In genomic region chr4:158775091-158775651, GRCh38 we compare ENCODE assay signal across 8 cellular contexts. TPM values are rescaled to one million over a fixed set of nuclear protein-coding genes. Genes with fewer than 3 reads are reported as not detected.
DNase-seq lines count a peak whose midpoint lies in the region; ATAC-seq and TF ChIP-seq lines count a peak whose summit lies in the region.
"Had no signal": no experiment of that assay in that cellular context is flagged by ENCODE, and none has a peak within 500 bp of the region (broad histone marks: within the 10 kb centered on the region; RNA-seq: fewer than 3 reads in every experiment).

No MANE protein-coding gene starts in this region.

- H2BK120ac ChIP-seq in mesenchymal stem cell (ENCODE audit: low read depth, low read length) = no peak overlapping the region

- no peak overlapping the region for H3K14ac ChIP-seq in mesenchymal stem cell (ENCODE audit: low read length in 2 of 2)

- 14% methylated on average over 1 of the region's 1 CpG for WGBS in mesenchymal stem cell
- WGBS in upper lobe of left lung, 2 donors = 20 to 24% methylated on average over 1 of the region's 1 CpG

- H2BK5ac ChIP-seq in mesenchymal stem cell (ENCODE audit: low read depth, low read length, poor library complexity, severe bottlenecking) = no peak overlapping the region

- no peak overlapping the region for H4K91ac ChIP-seq in mesenchymal stem cell (ENCODE audit: low read length)

- no peak overlapping the region for H3K23ac ChIP-seq in mesenchymal stem cell (ENCODE audit: low read length in 2 of 2)

- H3K27me3 ChIP-seq in mesenchymal stem cell (ENCODE audit: control insufficient read depth in 1 of 2, insufficient read depth in 1 of 2, low read length in 2 of 2) (no peaks in the 10 kb centered on the region), upper lobe of left lung (no peaks in the 10 kb centered on the region)

- no peak overlapping the region for H2BK12ac ChIP-seq in mesenchymal stem cell (ENCODE audit: low read length in 2 of 2)

- no peak overlapping the region for H2AFZ ChIP-seq in mesenchymal stem cell (ENCODE audit: low read depth, low read length)

- no peak for TF ChIP-seq CTCF in epithelial cell of esophagus (IDR thresholded peaks at IDR 0.05; ENCODE audit: insufficient read depth, low read depth, low read length, missing control alignments)
- no peak for TF ChIP-seq CTCF in upper lobe of left lung (IDR thresholded peaks at IDR 0.05)

- H3K79me1 ChIP-seq in mesenchymal stem cell (replicated peaks; ENCODE audit: low read length, poor library complexity, severe bottlenecking) = peaks cover 23% of the 10 kb centered on the region

- H2BK15ac ChIP-seq in mesenchymal stem cell (ENCODE audit: low read depth, poor library complexity, severe bottlenecking) = no peak overlapping the region

- TF ChIP-seq POLR2A in upper lobe of left lung (IDR thresholded peaks at IDR 0.05) = no peak

- H3K4me1 ChIP-seq in mesenchymal stem cell (ENCODE audit: control insufficient read depth, insufficient read depth, low read depth, low read length) = peaks cover 2% of the 10 kb centered on the region
- peaks cover 23 to 68% (median 45%) of the 10 kb centered on the region in 4 donors for H3K4me1 ChIP-seq in upper lobe of left lung

- H3K36me3 ChIP-seq in mesenchymal stem cell (ENCODE audit: control insufficient read depth in 1 of 2, insufficient read depth in 2 of 2, low read depth in 1 of 2, low read length in 2 of 2) (no peaks in the 10 kb centered on the region), upper lobe of left lung (no peaks in the 10 kb centered on the region)

- no peak overlapping the region for H2AK5ac ChIP-seq in mesenchymal stem cell (ENCODE audit: low read length, severe bottlenecking)

- no peak for TF ChIP-seq EP300 in upper lobe of left lung (IDR thresholded peaks at IDR 0.05)

- H3K4me3 ChIP-seq in epithelial cell of esophagus (ENCODE audit: low read length) (no peak overlapping the region), mesenchymal stem cell (ENCODE audit: insufficient read depth in 1 of 2, low read depth in 1 of 2, low read length in 2 of 2) (peak overlapping the region in 1 of 2 experiments; percentile 45), upper lobe of left lung (no peak overlapping the region)

- H4K8ac ChIP-seq in mesenchymal stem cell (ENCODE audit: low read length) = peak overlapping the region; percentile 69

- H3K18ac ChIP-seq in mesenchymal stem cell (ENCODE audit: low read depth in 1 of 2, low read length in 2 of 2) = peak overlapping the region in 1 of 2 experiments; percentile 6

- H3K9ac ChIP-seq in mesenchymal stem cell (ENCODE audit: low read length) = peak overlapping the region; percentile 80

- no peak overlapping the region for H3K4ac ChIP-seq in mesenchymal stem cell (ENCODE audit: low read depth in 1 of 2, low read length in 2 of 2)

- peak; percentile 63 for DNase-seq in RPMI7951 (ENCODE audit: low read depth)
- peak; percentile 56 for DNase-seq in epithelial cell of esophagus (ENCODE audit: low read depth)
- peak; percentile 77 for DNase-seq in mesenchymal stem cell
- DNase-seq in upper lobe of left lung = no peak
- DNase-seq in NOMO-1 treated with DMSO at 0.1 percent for 48 hours (lab: John Stamatoyannopoulos, UW; ENCODE audit: unreplicated experiment) = no peak
- DNase-seq: NCI-H2029 treated with DMSO at 0.1 percent for 48 hours had no signal

- peak overlapping the region; percentile 36 for H3K27ac ChIP-seq in mesenchymal stem cell (ENCODE audit: low read length, poor library complexity, severe bottlenecking)
- H3K27ac ChIP-seq in upper lobe of left lung = peak overlapping the region; percentile 13 to 79 (median 57)

- peak; percentile 47 to 92 for ATAC-seq in upper lobe of left lung (ENCODE audit: low FRiP score in 2 of 2)
- no peak for ATAC-seq in GM21423 (IDR thresholded peaks at IDR 0.05; ENCODE audit: unreplicated experiment)
- ATAC-seq in HG02884 (IDR thresholded peaks at IDR 0.05; ENCODE audit: unreplicated experiment) = no peak

- no peaks in the 10 kb centered on the region for H3K9me3 ChIP-seq in mesenchymal stem cell (ENCODE audit: control insufficient read depth, low read length)
- H3K9me3 ChIP-seq in upper lobe of left lung = no peaks in the 10 kb centered on the region

- peak overlapping the region; percentile 4 for H3K4me2 ChIP-seq in mesenchymal stem cell (ENCODE audit: low read length, poor library complexity, severe bottlenecking)

RNA-seq across cellular contexts. Expression of gene FNIP2, which starts 6.3 kb away (rescaled TPM):
- 6.2 and 10.0 TPM in 2 replicates for total RNA-seq in RPMI7951 (2014; rRNA removed; shearing (Covaris generic))
- 16.4 TPM for polyA plus RNA-seq in mesenchymal stem cell (2013, experiment 1 of 2)
- polyA plus RNA-seq in mesenchymal stem cell (2013, experiment 2 of 2) = 18.0 TPM
- total RNA-seq in upper lobe of left lung = 100 to 1,000 TPM in 1 of 6 donors, 10 to 100 TPM in 5; 70.4 to 103 (median 83.2) TPM

RNA-seq across cellular contexts. Expression of gene PPID, which starts 52.0 kb away (rescaled TPM):
- 38.8 and 51.1 TPM in 2 replicates for total RNA-seq in RPMI7951 (2014; rRNA removed; shearing (Covaris generic))
- 34.9 TPM for polyA plus RNA-seq in mesenchymal stem cell (2013, experiment 1 of 2)
- polyA plus RNA-seq in mesenchymal stem cell (2013, experiment 2 of 2) = 32.4 TPM
- 10 to 100 TPM in 5 of 6 donors, 1 to 10 TPM in 1; 5.0 to 33.5 (median 16.6) TPM for total RNA-seq in upper lobe of left lung

Comparison
In these comparisons a context has a peak if more than half of its experiments do, and no peak if none do; other contexts are left out.
1. DNase-seq: peak in RPMI7951 (single experiment), epithelial cell of esophagus (single experiment) and mesenchymal stem cell (single experiment); none in upper lobe of left lung (0 of 2) and NOMO-1 treated with DMSO at 0.1 percent for 48 hours (single experiment).
2. ATAC-seq: peak in upper lobe of left lung (2 of 2); none in GM21423 (single experiment) and HG02884 (single experiment).